In the genomic region with DNA sequence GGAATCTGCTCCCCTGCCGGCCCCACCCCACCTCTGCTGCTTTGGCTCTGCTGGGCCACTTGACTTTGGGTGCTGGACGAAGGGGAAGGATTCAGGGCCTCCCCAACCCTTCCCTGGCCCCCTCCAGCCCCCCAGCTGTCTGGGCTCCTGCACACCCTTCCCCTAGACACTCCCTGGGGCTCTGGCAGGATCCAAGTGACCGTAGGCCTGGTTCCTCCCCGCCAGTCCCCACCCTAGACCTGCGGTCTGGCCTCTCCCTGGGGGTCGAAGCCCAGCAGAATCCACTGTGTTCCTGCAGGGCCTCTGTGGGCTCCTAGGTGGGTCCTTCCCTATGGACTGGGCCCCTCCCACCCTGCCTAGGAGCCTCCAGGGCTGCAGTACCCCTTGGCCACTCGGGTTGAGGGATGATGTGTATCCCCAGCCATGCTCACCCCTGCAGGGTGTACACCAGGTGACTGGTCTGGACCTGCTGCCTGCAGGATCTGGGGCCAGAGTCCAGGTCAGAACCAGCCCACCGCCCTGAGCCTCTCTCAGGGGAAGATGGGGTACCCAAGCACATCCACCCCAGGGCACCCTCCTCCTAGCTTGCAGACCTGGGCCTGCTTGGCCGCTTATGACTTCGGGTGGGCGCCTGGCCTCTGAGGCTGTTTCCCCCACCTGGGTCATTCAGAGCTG, we compare ENCODE assay signal across 1 cellular context.
TF ChIP-seq lines count a peak whose summit lies in the region.

No MANE protein-coding gene starts in this region.

TF ChIP-seq in A549, 52 proteins besides CTCF, POLR2A, EP300 and RAD21:
- TF ChIP-seq POLR2AphosphoS2 (conservative IDR thresholded peaks at IDR 0.05; ENCODE audit: low read length) (0 out of 2 replicates have a peak, but pooled peaks have one; percentile 35), ESRRA (IDR thresholded peaks at IDR 0.05; ENCODE audit: borderline replicate concordance, low read length) (no peak)
